Comparison of ENCODE assay signal across 8 cellular contexts in genomic region chr17:7356072-7356549, GRCh38. TPM values are rescaled to one million over a fixed set of nuclear protein-coding genes. Genes with fewer than 3 reads are reported as not detected.
DNase-seq lines count a peak whose midpoint lies in the region; ATAC-seq lines count a peak whose summit lies in the region.

No MANE protein-coding gene starts in this region.

- ATAC-seq in GM21737 (IDR thresholded peaks at IDR 0.05; ENCODE audit: unreplicated experiment), result no peak

- DNase-seq in GM03348 (ENCODE audit: low spot score) (peak; percentile 87), M059J (ENCODE audit: low read depth) (peak; percentile 68), T-helper 2 cell (peak; percentile 61 to 87 (median 75)), amniotic epithelial cell (ENCODE audit: low read depth) (peak; percentile 57), hepatic stellate cell (ENCODE audit: low spot score) (peak; percentile 74), retina (peak; percentile 87), NCI-H2171 (lab: John Stamatoyannopoulos, UW) (no peak)

RNA-seq across cellular contexts. Expression of gene TMEM95, which starts 1.2 kb away (rescaled TPM):
- not detected in 2 replicates for total RNA-seq in M059J (2014; rRNA removed; shearing (Covaris generic))

RNA-seq across cellular contexts. Expression of gene KCTD11, which starts 4.1 kb away (rescaled TPM):
- total RNA-seq in M059J (2014; rRNA removed; shearing (Covaris generic)), result 3.5 and 7.1 TPM in 2 replicates

RNA-seq across cellular contexts. Expression of gene ACAP1, which starts 19.8 kb away (rescaled TPM):
- total RNA-seq in M059J (2014; rRNA removed; shearing (Covaris generic)), result not detected in 2 replicates

RNA-seq across cellular contexts. Expression of gene TNK1, which starts 24.8 kb away (rescaled TPM):
- total RNA-seq in M059J (2014; rRNA removed; shearing (Covaris generic)), result 0.62 and 0.67 TPM in 2 replicates

RNA-seq across cellular contexts. Expression of gene NEURL4, which starts 27.0 kb away (rescaled TPM):
- total RNA-seq in M059J (2014; rRNA removed; shearing (Covaris generic)), result 3.6 and 8.0 TPM in 2 replicates
